24 cellular contexts compared by ENCODE assay signal in genomic region chr4:84901173-84901572, GRCh38.
"Had no signal": no experiment of that assay in that cellular context is flagged by ENCODE, and none has a peak within 500 bp of the region (broad histone marks: within the 10 kb centered on the region; RNA-seq: fewer than 3 reads in every experiment).

No MANE protein-coding gene starts in this region.

- DNase-seq: activated CD4-positive, alpha-beta T cell treated with anti-CD3 and anti-CD28 coated beads, Interleukin-2, amount 50 U/mL, for 48 hours; activated naive CD4-positive, alpha-beta T cell treated with Interleukin-2 at 50 U/mL for 16 hours; anterior cingulate cortex; cerebellar nuclear complex; effector memory CD8-positive, alpha-beta T cell; gastrocnemius medialis; heart right ventricle; left colon; naive thymus-derived CD4-positive, alpha-beta T cell; occipital lobe; stimulated activated CD4-positive, alpha-beta T cell treated with anti-CD3 and anti-CD28 coated beads, Interleukin-15, amount 100 ng/mL, for 24 hours; stimulated activated CD4-positive, alpha-beta T cell treated with anti-CD3 and anti-CD28 coated beads, Interleukin-4, amount 100 ng/mL, for 24 hours; stimulated activated naive CD4-positive, alpha-beta T cell; T-helper 9 cell; tibial artery had no signal

- H3K4me1 Mint-ChIP-seq: activated T-helper 17 cell treated with anti-CD3 and anti-CD28 coated beads, Interleukin-2, amount 50 U/mL, for 72 hours; naive thymus-derived CD4-positive, alpha-beta T cell had no signal

- H3K27me3 Mint-ChIP-seq: activated T-helper 17 cell treated with anti-CD3 and anti-CD28 coated beads, Interleukin-2, amount 50 U/mL, for 72 hours; dendritic cell treated with granulocyte-macrophage colony-stimulating factor and Interleukin-4, amounts not matched to agents 40 ng/mL and 50 ng/mL, for 4 days; effector memory CD8-positive, alpha-beta T cell; naive thymus-derived CD4-positive, alpha-beta T cell had no signal

- H3K4me1 ChIP-seq: breast epithelium, gastrocnemius medialis, right atrium auricular region had no signal

- FAIRE-seq: islet of Langerhans, urothelium cell line had no signal

- H3K9me3 ChIP-seq: breast epithelium, gastrocnemius medialis, heart right ventricle, right atrium auricular region, tibial artery had no signal

- H3K4me3 Mint-ChIP-seq: activated T-helper 17 cell treated with anti-CD3 and anti-CD28 coated beads, Interleukin-2, amount 50 U/mL, for 72 hours; dendritic cell treated with granulocyte-macrophage colony-stimulating factor and Interleukin-4, amounts not matched to agents 40 ng/mL and 50 ng/mL, for 4 days; effector memory CD8-positive, alpha-beta T cell; naive thymus-derived CD4-positive, alpha-beta T cell had no signal

- ATAC-seq: activated T-helper 17 cell treated with anti-CD3 and anti-CD28 coated beads, Interleukin-2, amount 50 U/mL, for 72 hours; effector memory CD8-positive, alpha-beta T cell; gastrocnemius medialis; heart right ventricle; left colon; naive thymus-derived CD4-positive, alpha-beta T cell had no signal

- H3K36me3 Mint-ChIP-seq: naive thymus-derived CD4-positive, alpha-beta T cell had no signal

- H3K27me3 ChIP-seq: breast epithelium, gastrocnemius medialis, heart right ventricle, right atrium auricular region, tibial artery had no signal

- H3K4me3 ChIP-seq: breast epithelium, gastrocnemius medialis, heart right ventricle, lung, right atrium auricular region, skin epidermis, tibial artery had no signal

- H3K27ac ChIP-seq: breast epithelium, epithelial cell of prostate, gastrocnemius medialis, heart right ventricle, right atrium auricular region, skin epidermis, tibial artery had no signal

- H3K9me3 Mint-ChIP-seq: dendritic cell treated with granulocyte-macrophage colony-stimulating factor and Interleukin-4, amounts not matched to agents 40 ng/mL and 50 ng/mL, for 4 days had no signal

- H3K36me3 ChIP-seq: breast epithelium, gastrocnemius medialis, right atrium auricular region had no signal

- H3K27ac Mint-ChIP-seq: activated T-helper 17 cell treated with anti-CD3 and anti-CD28 coated beads, Interleukin-2, amount 50 U/mL, for 72 hours; dendritic cell treated with granulocyte-macrophage colony-stimulating factor and Interleukin-4, amounts not matched to agents 40 ng/mL and 50 ng/mL, for 4 days; effector memory CD8-positive, alpha-beta T cell; naive thymus-derived CD4-positive, alpha-beta T cell had no signal
